15 cellular contexts compared by ENCODE assay signal in the genomic region with DNA sequence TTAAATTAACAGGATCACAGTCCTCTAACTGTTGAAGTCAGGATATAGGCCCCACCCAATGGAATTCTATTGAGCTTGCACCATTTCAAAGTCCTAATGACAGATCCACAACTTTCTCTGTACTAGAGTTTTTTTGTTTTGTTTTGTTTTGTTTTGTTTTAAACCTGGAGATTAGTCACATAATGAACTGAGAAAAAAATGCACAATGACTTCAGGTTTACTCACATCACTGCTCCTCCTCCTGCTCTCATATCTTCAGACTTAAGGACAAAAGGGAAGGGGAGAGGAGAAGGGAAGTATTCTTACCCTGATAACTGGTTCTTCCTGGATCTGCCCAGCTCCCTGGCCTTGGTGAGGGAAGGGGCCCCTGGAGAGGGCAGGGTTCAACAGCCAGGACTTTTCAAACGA.
A peak's percentile ranks its signal among the peaks of the same experiment; 100 is the strongest.
DNase-seq lines count a peak whose midpoint lies in the region; ATAC-seq, FAIRE-seq and TF ChIP-seq lines count a peak whose summit lies in the region.
"Had no signal": no experiment of that assay in that cellular context is flagged by ENCODE, and none has a peak within 500 bp of the region (broad histone marks: within the 10 kb centered on the region; RNA-seq: fewer than 3 reads in every experiment).

No MANE protein-coding gene starts in this region.

- H4K20me1 ChIP-seq in smooth muscle cell (ENCODE audit: low read depth): no peaks in the 10 kb centered on the region

- H3K9me3 ChIP-seq in gastroesophageal sphincter (no peaks in the 10 kb centered on the region), smooth muscle cell (replicated peaks; ENCODE audit: low read depth) (no peaks in the 10 kb centered on the region)
- H3K9me3 ChIP-seq: heart left ventricle had no signal

- TF ChIP-seq CTCF in gastroesophageal sphincter (IDR thresholded peaks at IDR 0.05) (no peak), smooth muscle cell (IDR thresholded peaks at IDR 0.05; ENCODE audit: borderline replicate concordance, insufficient read depth, poor library complexity, severe bottlenecking) (no peak)

- H3K27ac ChIP-seq in gastroesophageal sphincter: peak overlapping the region; percentile 75 to 98 (median 80)
- no peak overlapping the region for H3K27ac ChIP-seq in smooth muscle cell (ENCODE audit: low read depth)
- H3K27ac ChIP-seq: KMS-11 had no signal

- peak; percentile 5 for DNase-seq in H54 (ENCODE audit: insufficient read length, low spot score)
- peak; percentile 58 for DNase-seq in amniotic epithelial cell (ENCODE audit: low read depth)
- no peak for DNase-seq in smooth muscle cell (lab: John Stamatoyannopoulos, UW; ENCODE audit: unreplicated experiment)
- no peak for DNase-seq in left lobe of liver (ENCODE audit: low spot score)
- DNase-seq in left ventricle myocardium superior: no peak
- no peak for DNase-seq in occipital lobe (lab: John Stamatoyannopoulos, UW)
- DNase-seq: activated naive CD4-positive, alpha-beta T cell treated with anti-CD3 and anti-CD28 coated beads, Interleukin-2, amount 10 ng/mL, durations not matched to agents 7 days and 5 days; CD8-positive, alpha-beta T cell; NCI-H1694 treated with DMSO at 0.1 percent for 48 hours; Right ventricle myocardium superior had no signal

- H3K4me1 ChIP-seq in gastroesophageal sphincter: peaks cover 8 to 39% (median 21%) of the 10 kb centered on the region in 3 donors
- H3K4me1 ChIP-seq in smooth muscle cell (ENCODE audit: low read depth): peaks cover 14% of the 10 kb centered on the region
- H3K4me1 ChIP-seq: heart left ventricle had no signal

- intact Hi-C loops in left ventricle myocardium superior (cut with micrococcal nuclease): no loop called here

- no peak overlapping the region for H3K9ac ChIP-seq in smooth muscle cell (ENCODE audit: low read depth)
- H3K9ac ChIP-seq: KMS-11 had no signal

- no peaks in the 10 kb centered on the region for H3K36me3 ChIP-seq in gastroesophageal sphincter
- H3K36me3 ChIP-seq in smooth muscle cell (ENCODE audit: low read depth): no peaks in the 10 kb centered on the region
- H3K36me3 ChIP-seq: heart left ventricle had no signal

- H3K4me2 ChIP-seq in smooth muscle cell: no peak overlapping the region
- H3K4me2 ChIP-seq: KMS-11 had no signal

- peak; percentile 81 for FAIRE-seq in H54 (lab: Jason Lieb, UNC)

- 17 to 38% methylated on average over 1 of the region's 1 CpG for WGBS in gastroesophageal sphincter (ENCODE audit: low coverage in 1 of 2), 2 donors
- 67% methylated on average over 1 of the region's 1 CpG for WGBS in smooth muscle cell (ENCODE audit: low lambda C conversion rate)

- H3F3A ChIP-seq in smooth muscle cell (ENCODE audit: low read depth): no peaks in the 10 kb centered on the region

- no peak for TF ChIP-seq POLR2A in H54 (IDR thresholded peaks at IDR 0.05; ENCODE audit: low read depth, low read length)
- TF ChIP-seq POLR2A in gastroesophageal sphincter (IDR thresholded peaks at IDR 0.05): no peak

- no peak for TF ChIP-seq EP300 in gastroesophageal sphincter (IDR thresholded peaks at IDR 0.05)

- H3K4me3 ChIP-seq in gastroesophageal sphincter: no peak overlapping the region
- H3K4me3 ChIP-seq in smooth muscle cell: no peak overlapping the region
- H3K4me3 ChIP-seq: heart left ventricle, lung had no signal

- no peak for ATAC-seq in gastroesophageal sphincter
- no peak for ATAC-seq in left lobe of liver
- no peak for ATAC-seq in HG03135 (IDR thresholded peaks at IDR 0.05; ENCODE audit: unreplicated experiment)
- ATAC-seq in left ventricle myocardium superior: no peak
- ATAC-seq: CD8-positive, alpha-beta T cell had no signal

- H3K79me2 ChIP-seq in smooth muscle cell (ENCODE audit: low read depth): no peaks in the 10 kb centered on the region

- H3K27me3 ChIP-seq in gastroesophageal sphincter: no peaks in the 10 kb centered on the region
- no peaks in the 10 kb centered on the region for H3K27me3 ChIP-seq in smooth muscle cell (ENCODE audit: low read depth)
- H3K27me3 ChIP-seq: heart left ventricle had no signal

- peak overlapping the region; percentile 5 for H2AFZ ChIP-seq in smooth muscle cell (ENCODE audit: low read depth)

Comparison
In these comparisons a context has a peak if more than half of its experiments do, and no peak if none do; other contexts are left out.
1. DNase-seq: peak in H54 (single experiment) and amniotic epithelial cell (single experiment); none in smooth muscle cell (single experiment), left lobe of liver (single experiment), left ventricle myocardium superior (single experiment) and occipital lobe (single experiment).